27 cellular contexts compared by ENCODE assay signal in the genomic region with DNA sequence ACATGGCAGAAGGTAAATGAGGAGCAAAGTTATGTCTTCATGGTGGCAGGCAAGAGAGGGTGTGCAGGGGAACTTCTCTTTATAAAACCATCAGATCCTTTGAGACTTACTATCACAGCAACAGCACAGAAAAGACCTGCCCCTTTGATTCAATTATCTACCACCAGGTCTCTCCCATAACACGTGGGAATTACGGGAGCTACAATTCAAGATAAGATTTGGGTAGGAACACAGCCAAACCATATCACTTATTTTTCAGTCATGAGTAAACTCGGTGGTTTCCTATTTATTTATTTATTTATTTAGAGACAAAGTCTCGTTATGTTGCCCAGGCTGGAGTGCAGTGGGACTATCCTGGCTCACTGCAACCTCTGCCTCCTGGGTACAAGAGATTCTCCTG. TPM values are rescaled to one million over a fixed set of nuclear protein-coding genes. Genes with fewer than 3 reads are reported as not detected.
"Had no signal": no experiment of that assay in that cellular context is flagged by ENCODE, and none has a peak within 500 bp of the region (broad histone marks: within the 10 kb centered on the region; RNA-seq: fewer than 3 reads in every experiment).

No MANE protein-coding gene starts in this region.

- H3K36me3 Mint-ChIP-seq: activated CD8-positive, alpha-beta memory T cell treated with anti-CD3 and anti-CD28 coated beads, Interleukin-2, amount 10 ng/mL, durations not matched to agents 7 days and 5 days; activated naive CD4-positive, alpha-beta T cell treated with anti-CD3 and anti-CD28 coated beads, Interleukin-2, amount 50 U/mL, for 24 hours; brain had no signal

- H3K27me3 Mint-ChIP-seq: activated B cell treated with CpG ODN at 0.5 μM for 24 hours; activated CD4-positive, alpha-beta T cell treated with anti-CD3 and anti-CD28 coated beads, Interleukin-2, amount 10 ng/mL, durations not matched to agents 24 days and 14 days; activated CD8-positive, alpha-beta memory T cell treated with anti-CD3 and anti-CD28 coated beads, Interleukin-2, amount 10 ng/mL, durations not matched to agents 7 days and 5 days; activated naive CD4-positive, alpha-beta T cell treated with anti-CD3 and anti-CD28 coated beads, Interleukin-2, amount 50 U/mL, for 24 hours; activated T-cell treated with anti-CD3 and anti-CD28 coated beads, Interleukin-2, amount 50 U/mL, for 24 hours; brain had no signal

- H3K4me3 Mint-ChIP-seq: activated B cell treated with CpG ODN at 0.5 μM for 24 hours; activated CD4-positive, alpha-beta T cell treated with anti-CD3 and anti-CD28 coated beads, Interleukin-2, amount 10 ng/mL, durations not matched to agents 24 days and 14 days; activated CD8-positive, alpha-beta memory T cell treated with anti-CD3 and anti-CD28 coated beads, Interleukin-2, amount 10 ng/mL, durations not matched to agents 7 days and 5 days; activated naive CD4-positive, alpha-beta T cell treated with anti-CD3 and anti-CD28 coated beads, Interleukin-2, amount 50 U/mL, for 24 hours; activated T-cell treated with anti-CD3 and anti-CD28 coated beads, Interleukin-2, amount 50 U/mL, for 24 hours; activated T-helper 1 cell treated with anti-CD3 and anti-CD28 coated beads, Interleukin-12 subunit alpha, Interleukin-12 subunit beta, Interleukin-2, Interleukin-4 antibody, amounts not matched to agents 30 ng/mL and 10 ng/mL and 1 ng/mL, durations not matched to agents 14 hours and 24 hours and 36 hours; brain; T-helper 1 cell treated with Interleukin-12 subunit alpha and Interleukin-12 subunit beta and Interleukin-4 antibody, amounts not matched to agents 30 μg/mL and 1 μg/mL, for 36 hours had no signal

- H3K9ac ChIP-seq: KMS-11 had no signal

- ATAC-seq: activated CD8-positive, alpha-beta memory T cell treated with anti-CD3 and anti-CD28 coated beads, Interleukin-2, amount 10 ng/mL, durations not matched to agents 7 days and 5 days; SK-N-SH treated with all-trans-retinoic acid at 6 μM for 48 hours had no signal

- H3K27ac Mint-ChIP-seq: activated B cell treated with CpG ODN at 0.5 μM for 24 hours; activated CD4-positive, alpha-beta T cell treated with anti-CD3 and anti-CD28 coated beads, Interleukin-2, amount 10 ng/mL, durations not matched to agents 24 days and 14 days; activated CD8-positive, alpha-beta memory T cell treated with anti-CD3 and anti-CD28 coated beads, Interleukin-2, amount 10 ng/mL, durations not matched to agents 7 days and 5 days; activated naive CD4-positive, alpha-beta T cell treated with anti-CD3 and anti-CD28 coated beads, Interleukin-2, amount 50 U/mL, for 24 hours; activated T-cell treated with anti-CD3 and anti-CD28 coated beads, Interleukin-2, amount 50 U/mL, for 24 hours; activated T-helper 1 cell treated with anti-CD3 and anti-CD28 coated beads, Interleukin-12 subunit alpha, Interleukin-12 subunit beta, Interleukin-2, Interleukin-4 antibody, amounts not matched to agents 30 ng/mL and 10 ng/mL and 1 ng/mL, durations not matched to agents 14 hours and 24 hours and 36 hours; brain; T-helper 1 cell treated with Interleukin-12 subunit alpha and Interleukin-12 subunit beta and Interleukin-4 antibody, amounts not matched to agents 30 μg/mL and 1 μg/mL, for 36 hours had no signal

- H3K4me3 ChIP-seq: ascending aorta, cardiac muscle cell, MG63, Peyer's patch, SJSA1 had no signal

- H3K4me2 ChIP-seq: KMS-11 had no signal

- H3K9me3 Mint-ChIP-seq: activated B cell treated with CpG ODN at 0.5 μM for 24 hours; activated CD4-positive, alpha-beta T cell treated with anti-CD3 and anti-CD28 coated beads, Interleukin-2, amount 10 ng/mL, durations not matched to agents 24 days and 14 days; activated naive CD4-positive, alpha-beta T cell treated with anti-CD3 and anti-CD28 coated beads, Interleukin-2, amount 50 U/mL, for 24 hours; activated T-cell treated with anti-CD3 and anti-CD28 coated beads, Interleukin-2, amount 50 U/mL, for 24 hours; activated T-helper 1 cell treated with anti-CD3 and anti-CD28 coated beads, Interleukin-12 subunit alpha, Interleukin-12 subunit beta, Interleukin-2, Interleukin-4 antibody, amounts not matched to agents 30 ng/mL and 10 ng/mL and 1 ng/mL, durations not matched to agents 14 hours and 24 hours and 36 hours; brain; T-helper 1 cell treated with Interleukin-12 subunit alpha and Interleukin-12 subunit beta and Interleukin-4 antibody, amounts not matched to agents 30 μg/mL and 1 μg/mL, for 36 hours had no signal

- H3K4me1 Mint-ChIP-seq: activated B cell treated with CpG ODN at 0.5 μM for 24 hours; activated CD4-positive, alpha-beta T cell treated with anti-CD3 and anti-CD28 coated beads, Interleukin-2, amount 10 ng/mL, durations not matched to agents 24 days and 14 days; activated CD8-positive, alpha-beta memory T cell treated with anti-CD3 and anti-CD28 coated beads, Interleukin-2, amount 10 ng/mL, durations not matched to agents 7 days and 5 days; activated naive CD4-positive, alpha-beta T cell treated with anti-CD3 and anti-CD28 coated beads, Interleukin-2, amount 50 U/mL, for 24 hours; brain had no signal

- H3K4me1 ChIP-seq: ascending aorta had no signal

- DNase-seq: activated B cell treated with CpG ODN at 0.5 μM for 24 hours; activated CD4-positive, alpha-beta T cell treated with anti-CD3 and anti-CD28 coated beads for 1 hour; activated CD4-positive, alpha-beta T cell treated with anti-CD3 and anti-CD28 coated beads, Interleukin-2, amount 10 ng/mL, durations not matched to agents 24 days and 14 days; activated CD4-positive, alpha-beta T cell treated with anti-CD3 and anti-CD28 coated beads, Interleukin-2, amount 50 U/mL, for 48 hours; activated CD8-positive, alpha-beta memory T cell treated with anti-CD3 and anti-CD28 coated beads, Interleukin-2, amount 10 ng/mL, durations not matched to agents 7 days and 5 days; activated effector memory CD4-positive, alpha-beta T cell treated with Interleukin-2 at 50 U/mL for 16 hours; activated naive CD4-positive, alpha-beta T cell; activated T-cell treated with anti-CD3 and anti-CD28 coated beads, Interleukin-2, amount 50 U/mL, for 24 hours; amniotic stem cell; MG63; MV-4-11; NCI-H1092 treated with DMSO at 0.1 percent for 48 hours; NCI-H1417 treated with DMSO at 0.1 percent for 48 hours; NCI-H1694; NCI-H2029 treated with DMSO at 0.1 percent for 48 hours; NCI-H510A treated with DMSO at 0.1 percent for 48 hours; Peyer's patch; SW 1271 had no signal

- H3K9me3 ChIP-seq: ascending aorta, MG63, Peyer's patch, SJSA1 had no signal

- H3K27ac ChIP-seq: ascending aorta, cardiac muscle cell, KMS-11, Peyer's patch, SJSA1 had no signal

- H3K36me3 ChIP-seq: ascending aorta, cardiac muscle cell, MG63, Peyer's patch, SJSA1 had no signal

- H3K27me3 ChIP-seq: ascending aorta, cardiac muscle cell, MG63, Peyer's patch, SJSA1 had no signal

RNA-seq across cellular contexts. Expression of a gene that starts 22.1 kb away (rescaled TPM):
- total RNA-seq: activated B cell treated with CpG ODN at 0.5 μM for 24 hours; activated CD4-positive, alpha-beta T cell treated with anti-CD3 and anti-CD28 coated beads, Interleukin-2, amount 10 ng/mL, durations not matched to agents 24 days and 14 days; activated CD8-positive, alpha-beta memory T cell treated with anti-CD3 and anti-CD28 coated beads, Interleukin-2, amount 10 ng/mL, durations not matched to agents 7 days and 5 days; activated T-helper 1 cell treated with anti-CD3 and anti-CD28 coated beads, Interleukin-12 subunit alpha, Interleukin-12 subunit beta, Interleukin-2, Interleukin-4 antibody, amounts not matched to agents 30 ng/mL and 10 ng/mL and 1 ng/mL, durations not matched to agents 14 hours and 24 hours and 36 hours; cardiac muscle cell had no signal
- polyA plus RNA-seq: cardiac muscle cell had no signal

RNA-seq across cellular contexts. Expression of a gene that starts 38.2 kb away (rescaled TPM):
- total RNA-seq: activated B cell treated with CpG ODN at 0.5 μM for 24 hours; activated CD4-positive, alpha-beta T cell treated with anti-CD3 and anti-CD28 coated beads, Interleukin-2, amount 10 ng/mL, durations not matched to agents 24 days and 14 days; activated CD8-positive, alpha-beta memory T cell treated with anti-CD3 and anti-CD28 coated beads, Interleukin-2, amount 10 ng/mL, durations not matched to agents 7 days and 5 days; activated T-helper 1 cell treated with anti-CD3 and anti-CD28 coated beads, Interleukin-12 subunit alpha, Interleukin-12 subunit beta, Interleukin-2, Interleukin-4 antibody, amounts not matched to agents 30 ng/mL and 10 ng/mL and 1 ng/mL, durations not matched to agents 14 hours and 24 hours and 36 hours; ascending aorta; cardiac muscle cell; Peyer's patch; SJSA1 had no signal
- polyA plus RNA-seq: cardiac muscle cell had no signal

RNA-seq across cellular contexts. Expression of a gene that starts 54.8 kb away (rescaled TPM):
- total RNA-seq: activated B cell treated with CpG ODN at 0.5 μM for 24 hours; activated CD4-positive, alpha-beta T cell treated with anti-CD3 and anti-CD28 coated beads, Interleukin-2, amount 10 ng/mL, durations not matched to agents 24 days and 14 days; activated CD8-positive, alpha-beta memory T cell treated with anti-CD3 and anti-CD28 coated beads, Interleukin-2, amount 10 ng/mL, durations not matched to agents 7 days and 5 days; activated T-helper 1 cell treated with anti-CD3 and anti-CD28 coated beads, Interleukin-12 subunit alpha, Interleukin-12 subunit beta, Interleukin-2, Interleukin-4 antibody, amounts not matched to agents 30 ng/mL and 10 ng/mL and 1 ng/mL, durations not matched to agents 14 hours and 24 hours and 36 hours; ascending aorta; cardiac muscle cell; SJSA1 had no signal
- polyA plus RNA-seq: cardiac muscle cell had no signal
